Comparison of ENCODE assay signal across 2 cellular contexts in the genomic region with DNA sequence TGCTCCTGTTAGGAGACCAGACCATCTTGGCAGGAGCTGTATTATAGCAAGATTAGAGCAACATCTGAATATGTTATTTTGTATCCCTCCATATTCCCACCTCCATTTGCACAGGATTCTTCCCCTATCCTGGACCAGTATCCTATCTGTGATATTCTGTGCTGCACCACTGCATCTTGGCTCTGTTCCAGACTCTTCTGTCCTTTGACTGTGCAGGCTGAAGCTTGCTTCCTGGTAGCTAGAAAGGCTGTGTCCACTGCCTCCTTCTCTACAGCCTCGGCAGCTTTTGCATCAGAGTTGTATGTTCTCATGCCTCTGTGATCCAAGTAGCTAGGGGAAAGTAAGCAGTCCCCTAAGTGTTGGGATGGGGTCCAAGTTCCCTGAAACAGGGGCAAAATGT.
TF ChIP-seq lines count a peak whose summit lies in the region.

No MANE protein-coding gene starts in this region.

TF ChIP-seq in SK-N-SH, 30 proteins besides CTCF, POLR2A, EP300 and RAD21:
- TF ChIP-seq, protein P1, sequence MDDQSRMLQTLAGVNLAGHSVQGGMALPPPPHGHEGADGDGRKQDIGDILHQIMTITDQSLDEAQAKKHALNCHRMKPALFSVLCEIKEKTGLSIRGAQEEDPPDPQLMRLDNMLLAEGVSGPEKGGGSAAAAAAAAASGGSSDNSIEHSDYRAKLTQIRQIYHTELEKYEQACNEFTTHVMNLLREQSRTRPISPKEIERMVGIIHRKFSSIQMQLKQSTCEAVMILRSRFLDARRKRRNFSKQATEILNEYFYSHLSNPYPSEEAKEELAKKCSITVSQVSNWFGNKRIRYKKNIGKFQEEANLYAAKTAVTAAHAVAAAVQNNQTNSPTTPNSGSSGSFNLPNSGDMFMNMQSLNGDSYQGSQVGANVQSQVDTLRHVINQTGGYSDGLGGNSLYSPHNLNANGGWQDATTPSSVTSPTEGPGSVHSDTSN (IDR thresholded peaks at IDR 0.05): no peak
- no peak for TF ChIP-seq GATA2 (CRISPR knock-in tag; IDR thresholded peaks at IDR 0.05)
- TF ChIP-seq TCF12 (IDR thresholded peaks at IDR 0.05): no peak
- peak; percentile 27; the same call in 1 of the 2 replicates for TF ChIP-seq NFIC (IDR thresholded peaks at IDR 0.05; ENCODE audit: borderline replicate concordance)

TF ChIP-seq in SK-N-SH treated with all-trans-retinoic acid at 6 μM for 48 hours, 23 proteins besides CTCF, POLR2A, EP300 and RAD21 (continued from another document):
- TF ChIP-seq, protein P2, sequence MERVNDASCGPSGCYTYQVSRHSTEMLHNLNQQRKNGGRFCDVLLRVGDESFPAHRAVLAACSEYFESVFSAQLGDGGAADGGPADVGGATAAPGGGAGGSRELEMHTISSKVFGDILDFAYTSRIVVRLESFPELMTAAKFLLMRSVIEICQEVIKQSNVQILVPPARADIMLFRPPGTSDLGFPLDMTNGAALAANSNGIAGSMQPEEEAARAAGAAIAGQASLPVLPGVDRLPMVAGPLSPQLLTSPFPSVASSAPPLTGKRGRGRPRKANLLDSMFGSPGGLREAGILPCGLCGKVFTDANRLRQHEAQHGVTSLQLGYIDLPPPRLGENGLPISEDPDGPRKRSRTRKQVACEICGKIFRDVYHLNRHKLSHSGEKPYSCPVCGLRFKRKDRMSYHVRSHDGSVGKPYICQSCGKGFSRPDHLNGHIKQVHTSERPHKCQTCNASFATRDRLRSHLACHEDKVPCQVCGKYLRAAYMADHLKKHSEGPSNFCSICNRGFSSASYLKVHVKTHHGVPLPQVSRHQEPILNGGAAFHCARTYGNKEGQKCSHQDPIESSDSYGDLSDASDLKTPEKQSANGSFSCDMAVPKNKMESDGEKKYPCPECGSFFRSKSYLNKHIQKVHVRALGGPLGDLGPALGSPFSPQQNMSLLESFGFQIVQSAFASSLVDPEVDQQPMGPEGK (CRISPR knock-in tag; IDR thresholded peaks at IDR 0.05; ENCODE audit: borderline replicate concordance): no peak
- TF ChIP-seq ESRRG (CRISPR knock-in tag; IDR thresholded peaks at IDR 0.05): no peak
- TF ChIP-seq ZNF70 (CRISPR knock-in tag; IDR thresholded peaks at IDR 0.05): no peak
- no peak for TF ChIP-seq GLIS3 (CRISPR knock-in tag; IDR thresholded peaks at IDR 0.05)
- TF ChIP-seq, protein P3, sequence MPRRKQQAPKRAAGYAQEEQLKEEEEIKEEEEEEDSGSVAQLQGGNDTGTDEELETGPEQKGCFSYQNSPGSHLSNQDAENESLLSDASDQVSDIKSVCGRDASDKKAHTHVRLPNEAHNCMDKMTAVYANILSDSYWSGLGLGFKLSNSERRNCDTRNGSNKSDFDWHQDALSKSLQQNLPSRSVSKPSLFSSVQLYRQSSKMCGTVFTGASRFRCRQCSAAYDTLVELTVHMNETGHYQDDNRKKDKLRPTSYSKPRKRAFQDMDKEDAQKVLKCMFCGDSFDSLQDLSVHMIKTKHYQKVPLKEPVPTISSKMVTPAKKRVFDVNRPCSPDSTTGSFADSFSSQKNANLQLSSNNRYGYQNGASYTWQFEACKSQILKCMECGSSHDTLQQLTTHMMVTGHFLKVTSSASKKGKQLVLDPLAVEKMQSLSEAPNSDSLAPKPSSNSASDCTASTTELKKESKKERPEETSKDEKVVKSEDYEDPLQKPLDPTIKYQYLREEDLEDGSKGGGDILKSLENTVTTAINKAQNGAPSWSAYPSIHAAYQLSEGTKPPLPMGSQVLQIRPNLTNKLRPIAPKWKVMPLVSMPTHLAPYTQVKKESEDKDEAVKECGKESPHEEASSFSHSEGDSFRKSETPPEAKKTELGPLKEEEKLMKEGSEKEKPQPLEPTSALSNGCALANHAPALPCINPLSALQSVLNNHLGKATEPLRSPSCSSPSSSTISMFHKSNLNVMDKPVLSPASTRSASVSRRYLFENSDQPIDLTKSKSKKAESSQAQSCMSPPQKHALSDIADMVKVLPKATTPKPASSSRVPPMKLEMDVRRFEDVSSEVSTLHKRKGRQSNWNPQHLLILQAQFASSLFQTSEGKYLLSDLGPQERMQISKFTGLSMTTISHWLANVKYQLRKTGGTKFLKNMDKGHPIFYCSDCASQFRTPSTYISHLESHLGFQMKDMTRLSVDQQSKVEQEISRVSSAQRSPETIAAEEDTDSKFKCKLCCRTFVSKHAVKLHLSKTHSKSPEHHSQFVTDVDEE (CRISPR knock-in tag; IDR thresholded peaks at IDR 0.05): no peak
- TF ChIP-seq TOX (CRISPR knock-in tag; IDR thresholded peaks at IDR 0.05; ENCODE audit: borderline replicate concordance): no peak
- no peak for TF ChIP-seq ZC3H10 (CRISPR knock-in tag; IDR thresholded peaks at IDR 0.05)
- no peak for TF ChIP-seq BACH2 (CRISPR knock-in tag; IDR thresholded peaks at IDR 0.05; ENCODE audit: borderline replicate concordance)
- TF ChIP-seq, protein P4, sequence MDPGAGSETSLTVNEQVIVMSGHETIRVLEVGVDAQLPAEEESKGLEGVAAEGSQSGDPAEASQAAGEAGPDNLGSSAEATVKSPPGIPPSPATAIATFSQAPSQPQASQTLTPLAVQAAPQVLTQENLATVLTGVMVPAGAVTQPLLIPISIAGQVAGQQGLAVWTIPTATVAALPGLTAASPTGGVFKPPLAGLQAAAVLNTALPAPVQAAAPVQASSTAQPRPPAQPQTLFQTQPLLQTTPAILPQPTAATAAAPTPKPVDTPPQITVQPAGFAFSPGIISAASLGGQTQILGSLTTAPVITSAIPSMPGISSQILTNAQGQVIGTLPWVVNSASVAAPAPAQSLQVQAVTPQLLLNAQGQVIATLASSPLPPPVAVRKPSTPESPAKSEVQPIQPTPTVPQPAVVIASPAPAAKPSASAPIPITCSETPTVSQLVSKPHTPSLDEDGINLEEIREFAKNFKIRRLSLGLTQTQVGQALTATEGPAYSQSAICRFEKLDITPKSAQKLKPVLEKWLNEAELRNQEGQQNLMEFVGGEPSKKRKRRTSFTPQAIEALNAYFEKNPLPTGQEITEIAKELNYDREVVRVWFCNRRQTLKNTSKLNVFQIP (CRISPR knock-in tag; IDR thresholded peaks at IDR 0.05; ENCODE audit: borderline replicate concordance, low read depth): no peak
